1 cellular context compared by ENCODE assay signal in the genomic region with DNA sequence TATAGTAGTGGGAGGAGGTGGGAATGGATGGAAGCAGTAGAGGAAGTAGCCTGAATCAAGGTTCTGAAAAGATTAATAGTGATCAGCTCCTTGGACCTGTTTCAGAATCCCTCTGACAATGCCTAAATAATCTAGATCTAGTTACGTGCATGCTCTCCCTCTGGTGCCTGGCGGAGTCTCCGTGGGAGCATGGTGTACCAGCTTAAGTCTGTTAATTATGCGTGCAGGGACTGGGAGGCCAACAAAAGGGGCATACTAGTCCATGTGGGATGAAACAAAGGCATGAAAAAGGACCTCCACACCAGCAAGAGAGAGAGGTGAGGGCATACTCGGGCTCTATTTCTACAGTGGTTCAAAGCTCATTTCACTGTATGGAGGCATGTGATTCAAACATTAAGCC.
TF ChIP-seq lines count a peak whose summit lies in the region.

No MANE protein-coding gene starts in this region.

TF ChIP-seq in WTC11, 78 proteins besides CTCF, POLR2A, EP300 and RAD21 (continued from another document):
- TF ChIP-seq, protein P1, sequence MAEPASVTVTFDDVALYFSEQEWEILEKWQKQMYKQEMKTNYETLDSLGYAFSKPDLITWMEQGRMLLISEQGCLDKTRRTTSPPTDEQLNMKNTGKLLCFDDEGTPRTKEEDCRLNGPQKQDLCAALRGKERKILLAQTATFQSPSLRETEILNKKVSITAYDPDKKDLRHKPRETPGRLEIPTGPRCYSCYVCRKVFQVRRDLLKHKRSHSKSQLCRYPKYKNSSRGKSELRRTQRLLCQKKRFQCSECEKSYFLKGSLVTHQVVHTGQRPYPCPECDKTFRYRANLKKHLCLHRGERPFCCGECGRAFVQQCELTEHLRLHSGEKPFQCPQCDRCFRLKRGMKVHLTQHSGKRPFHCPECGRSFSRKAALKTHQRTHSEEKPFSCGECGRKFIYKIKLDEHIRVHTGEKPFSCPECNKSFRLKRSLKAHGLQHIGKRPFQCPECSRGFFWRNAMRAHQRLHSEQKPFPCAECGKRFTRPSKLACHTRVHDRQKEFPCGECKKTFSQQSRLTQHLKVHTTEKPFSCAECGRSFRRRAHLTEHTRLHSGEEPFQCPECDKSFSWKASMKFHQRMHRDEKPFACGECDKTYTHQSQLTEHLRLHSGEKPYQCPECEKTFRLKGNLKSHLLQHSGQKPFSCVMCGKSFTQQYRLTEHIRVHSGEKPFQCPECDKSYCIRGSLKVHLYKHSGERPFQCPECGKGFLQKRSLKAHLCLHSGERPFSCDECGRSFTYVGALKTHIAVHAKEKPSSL (CRISPR knock-in tag; conservative IDR thresholded peaks at IDR 0.05), result no peak
- TF ChIP-seq ETV6 (CRISPR knock-in tag; IDR thresholded peaks at IDR 0.05) (no peak), ZNF219 (CRISPR knock-in tag; IDR thresholded peaks at IDR 0.05; ENCODE audit: borderline replicate concordance) (no peak)
- TF ChIP-seq, protein P2, sequence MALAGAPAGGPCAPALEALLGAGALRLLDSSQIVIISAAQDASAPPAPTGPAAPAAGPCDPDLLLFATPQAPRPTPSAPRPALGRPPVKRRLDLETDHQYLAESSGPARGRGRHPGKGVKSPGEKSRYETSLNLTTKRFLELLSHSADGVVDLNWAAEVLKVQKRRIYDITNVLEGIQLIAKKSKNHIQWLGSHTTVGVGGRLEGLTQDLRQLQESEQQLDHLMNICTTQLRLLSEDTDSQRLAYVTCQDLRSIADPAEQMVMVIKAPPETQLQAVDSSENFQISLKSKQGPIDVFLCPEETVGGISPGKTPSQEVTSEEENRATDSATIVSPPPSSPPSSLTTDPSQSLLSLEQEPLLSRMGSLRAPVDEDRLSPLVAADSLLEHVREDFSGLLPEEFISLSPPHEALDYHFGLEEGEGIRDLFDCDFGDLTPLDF (CRISPR knock-in tag; IDR thresholded peaks at IDR 0.05), result no peak
